Comparison of ENCODE assay signal across 27 cellular contexts in the genomic region with DNA sequence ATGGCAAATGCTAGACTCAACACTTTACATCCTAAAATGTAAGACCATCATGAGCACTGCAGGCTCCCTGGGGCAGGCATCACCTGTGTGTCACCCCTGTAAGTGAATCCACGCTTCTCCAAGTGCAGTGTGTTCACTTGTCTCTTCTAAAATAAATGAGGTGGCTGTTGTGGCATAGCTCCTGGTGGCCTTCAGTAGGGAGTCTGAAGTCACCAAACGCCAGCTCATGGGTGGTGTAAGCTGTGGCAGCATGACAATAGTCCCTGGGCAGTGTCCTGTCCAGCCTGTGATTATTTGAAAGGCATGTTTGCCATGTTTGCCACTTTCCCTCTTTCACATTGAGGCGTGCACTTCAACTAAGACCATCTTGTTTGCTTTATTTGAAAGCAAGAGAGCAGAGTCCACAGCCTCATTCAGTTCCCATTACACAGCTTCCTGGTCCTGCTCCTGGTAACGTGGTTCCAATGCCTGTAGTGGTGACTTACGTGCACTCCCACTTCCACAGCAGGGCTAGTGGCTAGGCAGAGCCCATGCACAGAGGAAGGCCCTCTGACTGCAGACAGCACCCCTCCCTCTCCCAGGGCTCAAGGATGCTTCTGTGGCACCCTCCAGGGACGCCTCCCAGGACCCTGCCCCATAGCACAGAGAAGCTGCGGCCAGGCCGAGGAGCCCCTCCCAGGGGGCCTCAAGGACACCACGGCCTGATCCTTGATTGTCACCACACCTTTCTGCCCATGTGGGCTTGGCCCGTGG. TPM values are rescaled to one million over a fixed set of nuclear protein-coding genes. Genes with fewer than 3 reads are reported as not detected.
DNase-seq lines count a peak whose midpoint lies in the region; ATAC-seq, FAIRE-seq and TF ChIP-seq lines count a peak whose summit lies in the region.
"Had no signal": no experiment of that assay in that cellular context is flagged by ENCODE, and none has a peak within 500 bp of the region (broad histone marks: within the 10 kb centered on the region; RNA-seq: fewer than 3 reads in every experiment).

No MANE protein-coding gene starts in this region.

- H3K4me3 ChIP-seq in mucosa of descending colon = no peak overlapping the region
- H3K4me3 ChIP-seq in kidney (ENCODE audit: low read length in 2 of 2) = no peak overlapping the region
- H3K4me3 ChIP-seq: A549, dorsolateral prefrontal cortex, GM23338, ovary, SJCRH30, spleen had no signal

- H3K36me3 ChIP-seq in mucosa of descending colon (ENCODE audit: low read depth) (no peaks in the 10 kb centered on the region), kidney (ENCODE audit: control insufficient read depth in 1 of 2, insufficient read depth in 2 of 2, low read length in 2 of 2) (peaks cover 0 to 10% of the 10 kb centered on the region in 2 donors)
- H3K36me3 ChIP-seq: ovary had no signal

- CTCF ChIA-PET in WTC11 (lab: Charles Lee) = interaction anchor here (0.7 to 1.4 kb wide), 3 partner anchors 15 to 96 kb away, joined by 3 to 4 read pairs (median 3); no protein-coding TSS in a partner anchor

- H3K36me3 Mint-ChIP-seq in WTC11 (peaks cover 9% of the 10 kb centered on the region; the same call in 1 of the 2 replicates), natural killer cell (peaks cover 22% of the 10 kb centered on the region)

- FAIRE-seq in urothelium cell line (lab: Jason Lieb, UNC) (peak; percentile 23), kidney (lab: Jason Lieb, UNC) (no peak)
- FAIRE-seq: A549, G401.6 had no signal

- no peak for TF ChIP-seq CTCF in WTC11 (IDR thresholded peaks at IDR 0.05)
- TF ChIP-seq CTCF in mucosa of descending colon (IDR thresholded peaks at IDR 0.05) = no peak
- TF ChIP-seq CTCF in kidney (IDR thresholded peaks at IDR 0.05; ENCODE audit: borderline replicate concordance, extremely low read depth, insufficient read depth) = no peak
- TF ChIP-seq CTCF in natural killer cell (IDR thresholded peaks at IDR 0.05) = no peak

- ATAC-seq in WTC11 = no peak
- peak; percentile 98 for ATAC-seq in mucosa of descending colon
- ATAC-seq in natural killer cell = no peak
- ATAC-seq: A549; GM23338; left ventricle myocardium superior; naive thymus-derived CD8-positive, alpha-beta T cell had no signal

- H3K27ac Mint-ChIP-seq in WTC11 = no peak overlapping the region
- no peak overlapping the region for H3K27ac Mint-ChIP-seq in natural killer cell
- H3K27ac Mint-ChIP-seq: GM23338 had no signal

- intact Hi-C loops in mucosa of descending colon (cut with DNase I, micrococcal nuclease) (no loop called here), kidney (cut with DNase I) (no loop called here), natural killer cell (cut with micrococcal nuclease) (no loop called here)

- H3K27me3 Mint-ChIP-seq in WTC11 (ENCODE audit: low read depth) (no peaks in the 10 kb centered on the region), natural killer cell (ENCODE audit: low read depth in 2 of 2) (no peaks in the 10 kb centered on the region)
- H3K27me3 Mint-ChIP-seq: CD8-positive, alpha-beta memory T cell; central memory CD8-positive, alpha-beta T cell; naive thymus-derived CD8-positive, alpha-beta T cell had no signal

- H3K4me1 Mint-ChIP-seq in WTC11 (no peaks in the 10 kb centered on the region), natural killer cell (no peaks in the 10 kb centered on the region)
- H3K4me1 Mint-ChIP-seq: central memory CD8-positive, alpha-beta T cell; GM23338 had no signal

- H3K9me3 ChIP-seq in mucosa of descending colon (no peaks in the 10 kb centered on the region), kidney (ENCODE audit: control insufficient read depth in 1 of 2, low read length in 2 of 2) (no peaks in the 10 kb centered on the region)
- H3K9me3 ChIP-seq: A549, ovary, SJCRH30, spleen had no signal

- no peak overlapping the region for H3K9ac ChIP-seq in kidney (ENCODE audit: low read length in 2 of 2)

- peak; percentile 49 for DNase-seq in activated CD8-positive, alpha-beta memory T cell treated with anti-CD3 and anti-CD28 coated beads for 24 hours
- no peak for DNase-seq in activated CD8-positive, alpha-beta memory T cell treated with anti-CD3 and anti-CD28 coated beads, Interleukin-2, amount 50 U/mL, for 4 hours
- no peak for DNase-seq in WTC11 (ENCODE audit: low spot score)
- peak in 2 of 3 donors; percentile 44 to 55 for DNase-seq in mucosa of descending colon
- no peak for DNase-seq in urothelium cell line (ENCODE audit: low spot score)
- DNase-seq in kidney = no peak
- no peak for DNase-seq in natural killer cell
- no peak for DNase-seq in DMS79 treated with DMSO at 0.1 percent for 48 hours (lab: John Stamatoyannopoulos, UW)
- DNase-seq: activated CD4-positive, alpha-beta T cell treated with anti-CD3 and anti-CD28 coated beads, Interleukin-2, amount 50 U/mL, for 48 hours; activated CD4-positive, CD25-positive, alpha-beta regulatory T cell; activated gamma-delta T cell; CD8-positive, alpha-beta memory T cell; dorsolateral prefrontal cortex; left ventricle myocardium superior; naive thymus-derived CD8-positive, alpha-beta T cell; NCI-H1092; NCI-H1930; NCI-H526 treated with DMSO at 0.1 percent for 48 hours; ovary; retina; SJCRH30; spleen had no signal

- no peaks in the 10 kb centered on the region for H3K9me3 Mint-ChIP-seq in WTC11
- H3K9me3 Mint-ChIP-seq in natural killer cell = no peaks in the 10 kb centered on the region
- H3K9me3 Mint-ChIP-seq: CD8-positive, alpha-beta memory T cell; central memory CD8-positive, alpha-beta T cell; GM23338; naive thymus-derived CD8-positive, alpha-beta T cell had no signal

- H3K4me3 Mint-ChIP-seq in WTC11 (no peak overlapping the region), natural killer cell (no peak overlapping the region)
- H3K4me3 Mint-ChIP-seq: CD8-positive, alpha-beta memory T cell; central memory CD8-positive, alpha-beta T cell; GM23338 had no signal

- H3K27ac ChIP-seq in kidney (ENCODE audit: low read depth in 2 of 2, low read length in 2 of 2) = no peak overlapping the region
- H3K27ac ChIP-seq: A549, dorsolateral prefrontal cortex, HL-60, ovary, SJCRH30, spleen had no signal

- peaks cover 9% of the 10 kb centered on the region for H3K4me1 ChIP-seq in mucosa of descending colon (ENCODE audit: low read depth)
- H3K4me1 ChIP-seq in kidney (ENCODE audit: control insufficient read depth in 1 of 2, insufficient read depth in 1 of 2, low read depth in 1 of 2, low read length in 2 of 2) = no peaks in the 10 kb centered on the region
- H3K4me1 ChIP-seq: A549, SJCRH30 had no signal

- POLR2A ChIA-PET in WTC11 (lab: Charles Lee) = no interaction called here

TF ChIP-seq in WTC11, 78 proteins besides CTCF, POLR2A, EP300 and RAD21:
- TF ChIP-seq GABPB1 (CRISPR knock-in tag; IDR thresholded peaks at IDR 0.05) (0 out of 2 replicates have a peak, but pooled peaks have one; percentile 43), ZNF317 (CRISPR knock-in tag; IDR thresholded peaks at IDR 0.05; ENCODE audit: borderline replicate concordance, low read depth) (no peak)

RNA-seq across cellular contexts. Expression of a gene that starts 24.3 kb away (rescaled TPM):
- total RNA-seq in WTC11 (2021) = 29.3 to 35.4 TPM (median 34.7 TPM) in 3 replicates
- total RNA-seq in mucosa of descending colon = 10 to 100 TPM; 27.7 to 35.2 (median 28.0) TPM
- 38.0 TPM for total RNA-seq in kidney
- polyA plus RNA-seq in kidney (ENCODE audit: insufficient read depth, low read depth, low replicate concordance) = 85.8 TPM
- total RNA-seq in natural killer cell = 10 to 100 TPM; 27.4 to 39.6 (median 36.1) TPM

RNA-seq across cellular contexts. Expression of a gene that starts 24.3 kb away (rescaled TPM):
- 26.7 to 32.8 TPM (median 29.6 TPM) in 3 replicates for total RNA-seq in WTC11 (2021)
- total RNA-seq in mucosa of descending colon = 10 to 100 TPM; 32.6 to 44.3 (median 35.4) TPM
- 53.2 TPM for total RNA-seq in kidney
- polyA plus RNA-seq in kidney (ENCODE audit: insufficient read depth, low read depth, low replicate concordance) = 58.0 TPM
- total RNA-seq in natural killer cell = 10 to 100 TPM; 30.8 to 40.5 (median 32.1) TPM

Comparison
In these comparisons a context has a peak if more than half of its experiments do, and no peak if none do; other contexts are left out.
1. DNase-seq: peak in activated CD8-positive, alpha-beta memory T cell treated with anti-CD3 and anti-CD28 coated beads for 24 hours (single experiment) and mucosa of descending colon (2 of 3); none in activated CD8-positive, alpha-beta memory T cell treated with anti-CD3 and anti-CD28 coated beads, Interleukin-2, amount 50 U/mL, for 4 hours (single experiment), WTC11 (single experiment), urothelium cell line (single experiment), kidney (single experiment), natural killer cell (single experiment) and DMS79 treated with DMSO at 0.1 percent for 48 hours (single experiment).